25 cellular contexts compared by ENCODE assay signal in genomic region chr10:7075851-7076250, GRCh38.
DNase-seq lines count a peak whose midpoint lies in the region; ATAC-seq, FAIRE-seq and TF ChIP-seq lines count a peak whose summit lies in the region.
"Had no signal": no experiment of that assay in that cellular context is flagged by ENCODE, and none has a peak within 500 bp of the region (broad histone marks: within the 10 kb centered on the region; RNA-seq: fewer than 3 reads in every experiment).

No MANE protein-coding gene starts in this region.

- H3K4me1 Mint-ChIP-seq in astrocyte (ENCODE audit: low read depth, unreplicated experiment) (peaks cover 1% of the 10 kb centered on the region), endodermal cell (peaks cover 2% of the 10 kb centered on the region)

- peak; percentile 39 for ATAC-seq in Right ventricle myocardium superior (ENCODE audit: poor library complexity)
- no peak for ATAC-seq in GM18498 (IDR thresholded peaks at IDR 0.05; ENCODE audit: unreplicated experiment)
- ATAC-seq: A549 had no signal

- WGBS in endodermal cell (ENCODE audit: insufficient coverage in 1 of 2, insufficient read length in 1 of 2), 2 experiments, result 90 to 94% methylated on average over 4 to 7 of the region's 7 CpGs

- H3K4me3 ChIP-seq in right atrium auricular region (no peak overlapping the region), astrocyte (ENCODE audit: insufficient read depth, low read depth, low read length) (no peak overlapping the region), endodermal cell (ENCODE audit: low read length) (no peak overlapping the region), rectal smooth muscle tissue (ENCODE audit: low read length) (no peak overlapping the region)
- H3K4me3 ChIP-seq: A549; BLaER1 treated with 17β-estradiol and CSF1 and Interleukin-3, amounts not matched to agents 10 nM and 100 nM; HAP-1 had no signal

- TF ChIP-seq CTCF in right atrium auricular region (IDR thresholded peaks at IDR 0.05) (no peak), astrocyte (IDR thresholded peaks at IDR 0.05; ENCODE audit: insufficient read depth, low read depth, low read length) (no peak), endodermal cell (conservative IDR thresholded peaks at IDR 0.05) (no peak)

- H3K27ac ChIP-seq in right atrium auricular region (no peak overlapping the region), astrocyte (ENCODE audit: low read depth, low read length) (no peak overlapping the region), endodermal cell (ENCODE audit: low read depth, low read length) (no peak overlapping the region), rectal smooth muscle tissue (ENCODE audit: low read depth, low read length) (peak overlapping the region; percentile 19)
- H3K27ac ChIP-seq: A549; BLaER1 treated with 17β-estradiol and CSF1 and Interleukin-3, amounts not matched to agents 10 nM and 100 nM had no signal

- intact Hi-C loops in Right ventricle myocardium superior (cut with DNase I), result no loop called here

- no peaks in the 10 kb centered on the region for H3K9me3 ChIP-seq in right atrium auricular region
- H3K9me3 ChIP-seq in astrocyte (ENCODE audit: insufficient read depth, low read depth, low read length), result no peaks in the 10 kb centered on the region
- H3K9me3 ChIP-seq in endodermal cell (ENCODE audit: control insufficient read depth, low read length), result no peaks in the 10 kb centered on the region
- H3K9me3 ChIP-seq: BE2C, HAP-1 had no signal

- no peak overlapping the region for H3K9ac ChIP-seq in astrocyte (ENCODE audit: low read length)
- no peak overlapping the region for H3K9ac ChIP-seq in endodermal cell (ENCODE audit: extremely low read depth, low read length, poor library complexity, severe bottlenecking)
- no peak overlapping the region for H3K9ac ChIP-seq in rectal smooth muscle tissue (ENCODE audit: low read length)
- H3K9ac ChIP-seq: BLaER1 treated with 17β-estradiol and CSF1 and Interleukin-3, amounts not matched to agents 10 nM and 100 nM had no signal

- no peaks in the 10 kb centered on the region for H3K36me3 Mint-ChIP-seq in astrocyte (ENCODE audit: low read depth, unreplicated experiment)
- no peaks in the 10 kb centered on the region for H3K36me3 Mint-ChIP-seq in endodermal cell (ENCODE audit: low read depth)
- H3K36me3 Mint-ChIP-seq: CD14-positive monocyte; CD8-positive, alpha-beta memory T cell had no signal

- no peaks in the 10 kb centered on the region for H3K79me2 ChIP-seq in astrocyte (ENCODE audit: insufficient read depth, low read length)

- H3K9me3 Mint-ChIP-seq in astrocyte (ENCODE audit: unreplicated experiment) (peaks cover 2% of the 10 kb centered on the region), endodermal cell (no peaks in the 10 kb centered on the region)
- H3K9me3 Mint-ChIP-seq: CD4-positive, alpha-beta T cell; CD8-positive, alpha-beta memory T cell had no signal

- H2AFZ ChIP-seq in astrocyte (ENCODE audit: low read depth, low read length), result no peak overlapping the region

- no peak for DNase-seq in Right ventricle myocardium superior
- no peak for DNase-seq in right atrium auricular region (ENCODE audit: low spot score)
- no peak for DNase-seq in astrocyte (ENCODE audit: low read depth)
- DNase-seq in endodermal cell, result peak; percentile 10
- no peak for DNase-seq in EL
- DNase-seq: 8988T; ACHN; AML-193; BE2C; CD4-positive, alpha-beta T cell; CD8-positive, alpha-beta memory T cell; DMS 273 treated with DMSO at 0.1 percent for 48 hours; DMS79; GF-D8; GOT3; HFFc6 had no signal

- no peaks in the 10 kb centered on the region for H3K4me1 ChIP-seq in right atrium auricular region
- no peaks in the 10 kb centered on the region for H3K4me1 ChIP-seq in astrocyte (ENCODE audit: insufficient read depth, low read length)
- no peaks in the 10 kb centered on the region for H3K4me1 ChIP-seq in endodermal cell (ENCODE audit: control insufficient read depth, insufficient read depth, low read length)
- no peaks in the 10 kb centered on the region for H3K4me1 ChIP-seq in rectal smooth muscle tissue (ENCODE audit: control insufficient read depth, insufficient read depth, low read length)
- H3K4me1 ChIP-seq: A549, BE2C, HAP-1 had no signal

- FAIRE-seq in astrocyte (lab: Jason Lieb, UNC), result no peak
- FAIRE-seq: A549, D721Med, GM12891, H54 had no signal

- H3K27me3 ChIP-seq in right atrium auricular region (no peaks in the 10 kb centered on the region), astrocyte (ENCODE audit: insufficient read depth, low read length) (no peaks in the 10 kb centered on the region), endodermal cell (ENCODE audit: control insufficient read depth, insufficient read depth, low read length, poor library complexity, severe bottlenecking) (no peaks in the 10 kb centered on the region), rectal smooth muscle tissue (ENCODE audit: control insufficient read depth, insufficient read depth, low read length) (no peaks in the 10 kb centered on the region)
- H3K27me3 ChIP-seq: BLaER1 treated with 17β-estradiol and CSF1 and Interleukin-3, amounts not matched to agents 10 nM and 100 nM had no signal

- H4K20me1 ChIP-seq in astrocyte (ENCODE audit: insufficient read depth, low read length), result no peaks in the 10 kb centered on the region
- H4K20me1 ChIP-seq: BLaER1 treated with 17β-estradiol and CSF1 and Interleukin-3, amounts not matched to agents 10 nM and 100 nM had no signal

- H3K27me3 Mint-ChIP-seq in astrocyte (ENCODE audit: low read depth, unreplicated experiment), result peaks cover 8% of the 10 kb centered on the region
- no peaks in the 10 kb centered on the region for H3K27me3 Mint-ChIP-seq in endodermal cell (ENCODE audit: insufficient read depth)

- H3K36me3 ChIP-seq in right atrium auricular region (no peaks in the 10 kb centered on the region), astrocyte (ENCODE audit: insufficient read depth, low read length) (no peaks in the 10 kb centered on the region), endodermal cell (ENCODE audit: control insufficient read depth, insufficient read depth, low read length) (no peaks in the 10 kb centered on the region), rectal smooth muscle tissue (ENCODE audit: control insufficient read depth, insufficient read depth, low read length) (no peaks in the 10 kb centered on the region)
- H3K36me3 ChIP-seq: BE2C; BLaER1 treated with 17β-estradiol and CSF1 and Interleukin-3, amounts not matched to agents 10 nM and 100 nM; HAP-1 had no signal

- H3K4me3 Mint-ChIP-seq in astrocyte (ENCODE audit: unreplicated experiment) (no peak overlapping the region), endodermal cell (no peak overlapping the region)
- H3K4me3 Mint-ChIP-seq: CD14-positive monocyte; CD4-positive, alpha-beta T cell; CD8-positive, alpha-beta memory T cell; HFFc6 had no signal

- H3K27ac Mint-ChIP-seq in astrocyte (ENCODE audit: unreplicated experiment) (peak overlapping the region; percentile 7), endodermal cell (no peak overlapping the region)
- H3K27ac Mint-ChIP-seq: CD14-positive monocyte; CD4-positive, alpha-beta T cell; HFFc6 had no signal

- H3K4me2 ChIP-seq in astrocyte (ENCODE audit: low read length), result no peak overlapping the region
- H3K4me2 ChIP-seq: A549 had no signal
